Comparison of ENCODE assay signal across 1 cellular context in genomic region chr5:1315018-1315708, GRCh38.
TF ChIP-seq lines count a peak whose summit lies in the region.

No MANE protein-coding gene starts in this region.

TF ChIP-seq in H1, 55 proteins besides CTCF, POLR2A, EP300 and RAD21:
- TF ChIP-seq RBBP5 (IDR thresholded peaks at IDR 0.05; ENCODE audit: borderline replicate concordance, low read depth, low read length) (no peak), ASH2L (IDR thresholded peaks at IDR 0.05; ENCODE audit: low read length) (no peak), RXRA (IDR thresholded peaks at IDR 0.05; ENCODE audit: insufficient read depth, low read depth, low read length) (no peak), GABPA (IDR thresholded peaks at IDR 0.05; ENCODE audit: borderline replicate concordance, insufficient read depth, low read length) (no peak), PHF8 (conservative IDR thresholded peaks at IDR 0.05; ENCODE audit: low read depth, low read length) (no peak), SUZ12 (IDR thresholded peaks at IDR 0.05; ENCODE audit: low read length) (no peak), TAF7 (optimal IDR thresholded peaks at IDR 0.05; ENCODE audit: borderline replicate concordance, low read depth, low read length) (no peak), TCF12 (IDR thresholded peaks at IDR 0.05; ENCODE audit: low read depth, low read length) (no peak), CBX5 (IDR thresholded peaks at IDR 0.05; ENCODE audit: low read depth, low read length) (no peak), CHD1 (IDR thresholded peaks at IDR 0.05; ENCODE audit: low read depth, low read length) (no peak), TAF1 (IDR thresholded peaks at IDR 0.05; ENCODE audit: low read depth, low read length) (no peak), NANOG (IDR thresholded peaks at IDR 0.05; ENCODE audit: insufficient read depth, low read depth, low read length, poor library complexity, severe bottlenecking) (no peak)
